In the genomic region with DNA sequence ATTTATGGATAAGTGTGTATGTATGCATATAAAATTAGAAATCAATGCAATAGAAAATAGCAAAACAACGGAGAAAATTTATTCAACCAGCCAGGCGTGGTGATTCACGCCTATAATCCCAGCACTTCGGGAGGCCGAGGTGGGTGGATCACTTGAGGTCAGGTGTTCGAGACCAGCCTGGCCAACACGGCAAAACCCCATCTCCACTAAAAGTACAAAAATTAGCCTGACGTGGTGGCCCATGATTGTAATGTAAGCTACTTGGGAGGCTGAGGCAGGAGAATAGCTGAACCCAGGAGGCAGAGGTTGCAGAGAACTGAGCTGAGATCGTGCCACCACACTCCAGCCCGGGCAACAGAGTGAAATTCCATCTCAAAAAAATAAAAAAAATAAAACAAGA, we compare ENCODE assay signal across 16 cellular contexts. TPM values are rescaled to one million over a fixed set of nuclear protein-coding genes. Genes with fewer than 3 reads are reported as not detected.
DNase-seq lines count a peak whose midpoint lies in the region.
"Had no signal": no experiment of that assay in that cellular context is flagged by ENCODE, and none has a peak within 500 bp of the region (broad histone marks: within the 10 kb centered on the region; RNA-seq: fewer than 3 reads in every experiment).

No MANE protein-coding gene starts in this region.

- peak; percentile 44 for DNase-seq in activated effector memory CD4-positive, alpha-beta T cell treated with anti-CD3 and anti-CD28 coated beads, Interleukin-2, amount 50 U/mL, for 16 hours
- no peak for DNase-seq in activated effector memory CD4-positive, alpha-beta T cell treated with Interleukin-2 at 50 U/mL for 16 hours
- DNase-seq in mesenteric fat pad (ENCODE audit: low spot score) (peak; percentile 59), ureter (ENCODE audit: low spot score) (peak; percentile 28), SIG-M5 (lab: John Stamatoyannopoulos, UW) (no peak), NCI-H1436 treated with DMSO at 0.1 percent for 48 hours (lab: John Stamatoyannopoulos, UW) (no peak)
- DNase-seq: C1 segment of cervical spinal cord; Calu3; CD4-positive, alpha-beta memory T cell; COR-L47; DMS53; DMS79 treated with DMSO at 0.1 percent for 48 hours; GOT3; HFFc6 had no signal

RNA-seq across cellular contexts. Expression of a gene that starts 5.5 kb away (rescaled TPM):
- total RNA-seq in mesenteric fat pad = not detected
- total RNA-seq in ureter = not detected
- total RNA-seq: A172; A673; Calu3; CD4-positive, alpha-beta memory T cell; HFFc6 had no signal

RNA-seq across cellular contexts. Expression of a gene that starts 47.9 kb away (rescaled TPM):
- total RNA-seq in mesenteric fat pad (1.5 TPM), ureter (49.2 TPM)
- total RNA-seq: A673 had no signal

Comparison
In these comparisons a context has a peak if more than half of its experiments do, and no peak if none do; other contexts are left out.
1. DNase-seq: peak in activated effector memory CD4-positive, alpha-beta T cell treated with anti-CD3 and anti-CD28 coated beads, Interleukin-2, amount 50 U/mL, for 16 hours (single experiment), mesenteric fat pad (single experiment) and ureter (single experiment); none in activated effector memory CD4-positive, alpha-beta T cell treated with Interleukin-2 at 50 U/mL for 16 hours (single experiment), SIG-M5 (single experiment) and NCI-H1436 treated with DMSO at 0.1 percent for 48 hours (single experiment).
2. RNA of a gene that starts 47.9 kb away (total RNA-seq): 49.2 TPM in ureter (single experiment); 1.5 TPM in mesenteric fat pad (single experiment); every median in the first group is over 10 times any median in the second.